ENCODE assay signal across 1 cellular context in genomic region chr14:63677891-63678379, GRCh38.
TF ChIP-seq lines count a peak whose summit lies in the region.

No MANE protein-coding gene starts in this region.

TF ChIP-seq in HEK293, 187 proteins besides CTCF, POLR2A, EP300 and RAD21 (continued from another document and continues in another):
- TF ChIP-seq ZNF398 (tag by site-specific recombination; IDR thresholded peaks at IDR 0.05) = peak; percentile 35
- TF ChIP-seq ZNF211 (tag by site-specific recombination; IDR thresholded peaks at IDR 0.05; ENCODE audit: low read depth) = no peak
- no peak for TF ChIP-seq ZNF621 (tag by site-specific recombination; IDR thresholded peaks at IDR 0.05)
- no peak for TF ChIP-seq ZNF266 (tag by site-specific recombination; IDR thresholded peaks at IDR 0.05; ENCODE audit: low read depth)
- TF ChIP-seq ZNF404 (tag by site-specific recombination; IDR thresholded peaks at IDR 0.05) = no peak
- TF ChIP-seq ZNF560 (tag by site-specific recombination; IDR thresholded peaks at IDR 0.05; ENCODE audit: borderline replicate concordance) = no peak
- no peak for TF ChIP-seq SETDB1 (IDR thresholded peaks at IDR 0.05; ENCODE audit: insufficient read length, low read length)
- TF ChIP-seq SALL2 (tag by site-specific recombination; IDR thresholded peaks at IDR 0.05; ENCODE audit: borderline replicate concordance) = no peak
- no peak for TF ChIP-seq RBAK (tag by site-specific recombination; IDR thresholded peaks at IDR 0.05)
- no peak for TF ChIP-seq ZNF785 (tag by site-specific recombination; IDR thresholded peaks at IDR 0.05)
- TF ChIP-seq ZNF571 (tag by site-specific recombination; IDR thresholded peaks at IDR 0.05) = no peak
- no peak for TF ChIP-seq ZNF202 (tag by site-specific recombination; IDR thresholded peaks at IDR 0.05; ENCODE audit: borderline replicate concordance)
- TF ChIP-seq ZNF791 (tag by site-specific recombination; IDR thresholded peaks at IDR 0.05) = no peak
- no peak for TF ChIP-seq ZNF169 (tag by site-specific recombination; IDR thresholded peaks at IDR 0.05)
- TF ChIP-seq ZSCAN4 (tag by site-specific recombination; IDR thresholded peaks at IDR 0.05) = no peak
- no peak for TF ChIP-seq ZNF48 (tag by site-specific recombination; IDR thresholded peaks at IDR 0.05)
- no peak for TF ChIP-seq ZNF544 (tag by site-specific recombination; IDR thresholded peaks at IDR 0.05)
- TF ChIP-seq HOXA7 (CRISPR knock-in tag; IDR thresholded peaks at IDR 0.05; ENCODE audit: borderline replicate concordance) = no peak
- no peak for TF ChIP-seq ZBTB20 (tag by site-specific recombination; IDR thresholded peaks at IDR 0.05)
- peak; percentile 80 for TF ChIP-seq ZNF366 (tag by site-specific recombination; conservative IDR thresholded peaks at IDR 0.05)
- peak; percentile 94 for TF ChIP-seq ZNF629 (tag by site-specific recombination; IDR thresholded peaks at IDR 0.05)
- TF ChIP-seq ZNF2 (tag by site-specific recombination; IDR thresholded peaks at IDR 0.05) = peak; percentile 65
- TF ChIP-seq ZNF692 (tag by site-specific recombination; IDR thresholded peaks at IDR 0.05) = peak; percentile 36; the same call in 1 of the 2 replicates
- no peak for TF ChIP-seq EGR2 (tag by site-specific recombination; IDR thresholded peaks at IDR 0.05; ENCODE audit: low read depth)
- TF ChIP-seq ZSCAN5A (tag by site-specific recombination; IDR thresholded peaks at IDR 0.05) = no peak
- peak; percentile 80 for TF ChIP-seq PRDM1 (tag by site-specific recombination; IDR thresholded peaks at IDR 0.05)
- TF ChIP-seq FEZF1 (tag by site-specific recombination; IDR thresholded peaks at IDR 0.05) = peak; percentile 88
- no peak for TF ChIP-seq ZNF311 (tag by site-specific recombination; IDR thresholded peaks at IDR 0.05; ENCODE audit: borderline replicate concordance)
- TF ChIP-seq ZNF335 (tag by site-specific recombination; conservative IDR thresholded peaks at IDR 0.05) = no peak
- TF ChIP-seq KLF16 (tag by site-specific recombination; IDR thresholded peaks at IDR 0.05) = no peak
- peak; percentile 75; the same call in 1 of the 2 replicates for TF ChIP-seq ZNF24 (tag by site-specific recombination; IDR thresholded peaks at IDR 0.05)
- no peak for TF ChIP-seq ZBTB48 (tag by site-specific recombination; IDR thresholded peaks at IDR 0.05)
- TF ChIP-seq ZFHX2 (tag by site-specific recombination; conservative IDR thresholded peaks at IDR 0.05) = no peak
- TF ChIP-seq ZNF514 (tag by site-specific recombination; IDR thresholded peaks at IDR 0.05) = no peak
- TF ChIP-seq ZFP3 (tag by site-specific recombination; IDR thresholded peaks at IDR 0.05; ENCODE audit: low read depth) = no peak
- peak; percentile 47; the same call in 1 of the 2 replicates for TF ChIP-seq OVOL3 (tag by site-specific recombination; IDR thresholded peaks at IDR 0.05)
- no peak for TF ChIP-seq TCF7L2 (IDR thresholded peaks at IDR 0.05; ENCODE audit: borderline replicate concordance, low read depth, low read length)
- TF ChIP-seq ZNF341 (tag by site-specific recombination; IDR thresholded peaks at IDR 0.05; ENCODE audit: low read depth) = peak; percentile 22; the same call in 1 of the 2 replicates
- no peak for TF ChIP-seq ZSCAN18 (tag by site-specific recombination; IDR thresholded peaks at IDR 0.05)
- peak; percentile 74; the same call in 1 of the 2 replicates for TF ChIP-seq ZSCAN23 (tag by site-specific recombination; IDR thresholded peaks at IDR 0.05)
- no peak for TF ChIP-seq ZNF155 (tag by site-specific recombination; IDR thresholded peaks at IDR 0.05)
- no peak for TF ChIP-seq ZNF274 (IDR thresholded peaks at IDR 0.05; ENCODE audit: low read length)
- no peak for TF ChIP-seq ZNF274 (tag by site-specific recombination; IDR thresholded peaks at IDR 0.05; ENCODE audit: borderline replicate concordance)
- TF ChIP-seq ZNF10 (tag by site-specific recombination; IDR thresholded peaks at IDR 0.05) = 0 out of 2 replicates have a peak, but pooled peaks have one; percentile 43
- TF ChIP-seq ZNF302 (tag by site-specific recombination; IDR thresholded peaks at IDR 0.05; ENCODE audit: low read depth) = no peak
- no peak for TF ChIP-seq GLI4 (tag by site-specific recombination; IDR thresholded peaks at IDR 0.05)
- no peak for TF ChIP-seq ZNF530 (tag by site-specific recombination; IDR thresholded peaks at IDR 0.05; ENCODE audit: low read depth)
- TF ChIP-seq ZNF426 (tag by site-specific recombination; IDR thresholded peaks at IDR 0.05) = no peak
- peak; percentile 81 for TF ChIP-seq ZEB2 (tag by site-specific recombination; IDR thresholded peaks at IDR 0.05)
- TF ChIP-seq ZNF19 (tag by site-specific recombination; IDR thresholded peaks at IDR 0.05; ENCODE audit: low read depth) = peak; percentile 37; the same call in 1 of the 2 replicates
- TF ChIP-seq ZNF132 (tag by site-specific recombination; IDR thresholded peaks at IDR 0.05; ENCODE audit: borderline replicate concordance) = no peak
- TF ChIP-seq ZNF121 (tag by site-specific recombination; IDR thresholded peaks at IDR 0.05) = no peak
- no peak for TF ChIP-seq ZNF701 (tag by site-specific recombination; IDR thresholded peaks at IDR 0.05)
- no peak for TF ChIP-seq ZNF76 (tag by site-specific recombination; IDR thresholded peaks at IDR 0.05; ENCODE audit: borderline replicate concordance, low read depth)
- peak; percentile 63; the same call in 1 of the 2 replicates for TF ChIP-seq ZNF558 (tag by site-specific recombination; IDR thresholded peaks at IDR 0.05)
- TF ChIP-seq KLF9 (tag by site-specific recombination; IDR thresholded peaks at IDR 0.05; ENCODE audit: low read depth) = no peak
- peak; percentile 80 for TF ChIP-seq HOXD13 (CRISPR knock-in tag; IDR thresholded peaks at IDR 0.05; ENCODE audit: borderline replicate concordance)
- no peak for TF ChIP-seq ZBTB10 (tag by site-specific recombination; IDR thresholded peaks at IDR 0.05)
- no peak for TF ChIP-seq YY1 (tag by site-specific recombination; IDR thresholded peaks at IDR 0.05)
- TF ChIP-seq ZNF843 (tag by site-specific recombination; IDR thresholded peaks at IDR 0.05) = peak; percentile 80; the same call in 1 of the 2 replicates
- no peak for TF ChIP-seq ZNF280D (tag by site-specific recombination; IDR thresholded peaks at IDR 0.05)
- TF ChIP-seq ZNF677 (tag by site-specific recombination; IDR thresholded peaks at IDR 0.05) = no peak
- TF ChIP-seq ZNF488 (tag by site-specific recombination; IDR thresholded peaks at IDR 0.05) = no peak
- 0 out of 2 replicates have a peak, but pooled peaks have one; percentile 5 for TF ChIP-seq ZNF146 (tag by site-specific recombination; IDR thresholded peaks at IDR 0.05)
- TF ChIP-seq ZNF529 (tag by site-specific recombination; IDR thresholded peaks at IDR 0.05; ENCODE audit: insufficient replicate concordance) = no peak
